ENCODE assay signal across 1 cellular context in the genomic region with DNA sequence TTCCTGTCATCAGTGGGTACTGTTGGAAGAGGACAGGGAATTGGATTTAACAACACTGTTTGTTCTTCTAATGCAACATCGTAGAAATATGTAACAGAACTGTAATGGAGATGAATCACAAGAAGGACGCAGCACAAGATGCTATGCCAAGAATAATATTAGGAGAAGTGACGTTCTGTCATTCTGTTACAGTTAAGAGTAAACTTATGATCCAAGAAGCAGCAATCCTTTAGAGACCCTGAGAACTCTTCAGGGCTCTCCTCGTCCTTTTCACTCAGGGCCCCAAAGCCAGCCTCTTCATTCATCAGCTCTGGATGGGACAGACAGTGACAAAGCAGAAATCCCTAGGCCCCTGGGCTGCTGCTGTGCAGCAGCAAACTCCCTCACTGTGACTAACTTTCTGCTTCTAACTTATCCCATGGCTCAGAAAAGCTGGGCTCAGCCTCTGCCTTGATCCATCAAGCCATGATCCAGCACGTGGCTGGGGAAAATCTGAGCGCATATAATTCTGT.
A peak's percentile ranks its signal among the peaks of the same experiment; 100 is the strongest.
TF ChIP-seq lines count a peak whose summit lies in the region.

No MANE protein-coding gene starts in this region.

TF ChIP-seq in K562, 482 proteins besides CTCF, POLR2A, EP300 and RAD21 (continued from another document and continues in another):
- TF ChIP-seq RREB1 (CRISPR knock-in tag; IDR thresholded peaks at IDR 0.05) (no peak), NCOA6 (IDR thresholded peaks at IDR 0.05) (no peak), PRMT5 (CRISPR knock-in tag; IDR thresholded peaks at IDR 0.05) (no peak), SPI1 (IDR thresholded peaks at IDR 0.05; ENCODE audit: borderline replicate concordance, low read depth, low read length) (no peak), TARDBP (IDR thresholded peaks at IDR 0.05) (no peak), SIRT6 (IDR thresholded peaks at IDR 0.05; ENCODE audit: low read depth, low read length) (no peak), TBP (optimal IDR thresholded peaks at IDR 0.05; ENCODE audit: low read depth, low read length) (no peak), HMGN3 (IDR thresholded peaks at IDR 0.05; ENCODE audit: borderline replicate concordance, extremely low read depth, insufficient read length, low read depth, low read length) (no peak), ZNF143 (CRISPR knock-in tag; IDR thresholded peaks at IDR 0.05) (no peak), STAG1 (CRISPR knock-in tag; IDR thresholded peaks at IDR 0.05; ENCODE audit: borderline replicate concordance) (no peak), DMBX1 (CRISPR knock-in tag; IDR thresholded peaks at IDR 0.05; ENCODE audit: borderline replicate concordance) (peak; percentile 16; the same call in 1 of the 2 replicates), POLR3A (IDR thresholded peaks at IDR 0.05; ENCODE audit: borderline replicate concordance, extremely low read depth, insufficient read depth, insufficient read length) (no peak), FOS (IDR thresholded peaks at IDR 0.05; ENCODE audit: extremely low read depth, insufficient read length) (no peak), TEAD2 (tag; IDR thresholded peaks at IDR 0.05) (no peak), ZNF57 (CRISPR knock-in tag; IDR thresholded peaks at IDR 0.05) (no peak), MTA1 (IDR thresholded peaks at IDR 0.05; ENCODE audit: borderline replicate concordance) (no peak), MECOM (CRISPR knock-in tag; IDR thresholded peaks at IDR 0.05) (no peak), ZNF507 (tag; conservative IDR thresholded peaks at IDR 0.05) (no peak), ZNF512 (tag; IDR thresholded peaks at IDR 0.05) (no peak), NFRKB (IDR thresholded peaks at IDR 0.05; ENCODE audit: low read depth) (0 out of 2 replicates have a peak, but pooled peaks have one; percentile 8), FOXJ2 (tag; IDR thresholded peaks at IDR 0.05) (no peak), GTF2F1 (IDR thresholded peaks at IDR 0.05; ENCODE audit: low read depth, low read length) (no peak), KAT7 (CRISPR knock-in tag; IDR thresholded peaks at IDR 0.05; ENCODE audit: borderline replicate concordance) (no peak), EWSR1 (IDR thresholded peaks at IDR 0.05; ENCODE audit: borderline replicate concordance, low read depth, partially characterized antibody) (no peak), MEF2A (IDR thresholded peaks at IDR 0.05; ENCODE audit: control insufficient read depth, low read depth, low read length) (no peak), AFF4 (CRISPR knock-in tag; IDR thresholded peaks at IDR 0.05) (no peak), CBX8 (IDR thresholded peaks at IDR 0.05; ENCODE audit: borderline replicate concordance, extremely low read depth, low read depth, low read length, poor library complexity, severe bottlenecking) (no peak), XRCC4 (IDR thresholded peaks at IDR 0.05; ENCODE audit: extremely low read depth, insufficient read depth, insufficient read length) (no peak), HNRNPK (IDR thresholded peaks at IDR 0.05; ENCODE audit: low read depth, low read length, poor library complexity, severe bottlenecking) (no peak), ZNF785 (CRISPR knock-in tag; IDR thresholded peaks at IDR 0.05) (no peak), MAFK (IDR thresholded peaks at IDR 0.05; ENCODE audit: low read length) (peak; percentile 70; the same call in 1 of the 2 replicates), MYC (IDR thresholded peaks at IDR 0.05; ENCODE audit: low read depth, low read length) (peak; percentile 8; the same call in 1 of the 2 replicates), MYC (CRISPR knock-in tag; IDR thresholded peaks at IDR 0.05; ENCODE audit: borderline replicate concordance, low read depth) (no peak), ZNF584 (CRISPR knock-in tag; IDR thresholded peaks at IDR 0.05; ENCODE audit: low read depth) (peak; percentile 83; the same call in 1 of the 2 replicates), FOSL1 (tag; conservative IDR thresholded peaks at IDR 0.05) (peak; percentile 44; the same call in 1 of the 2 replicates), ZNF184 (CRISPR knock-in tag; IDR thresholded peaks at IDR 0.05) (no peak), ARNT (IDR thresholded peaks at IDR 0.05) (no peak), POLR2G (IDR thresholded peaks at IDR 0.05; ENCODE audit: low read depth, low read length) (no peak), RFX7 (CRISPR knock-in tag; IDR thresholded peaks at IDR 0.05) (no peak), GTF2A2 (tag; IDR thresholded peaks at IDR 0.05) (no peak), MLLT1 (IDR thresholded peaks at IDR 0.05) (peak in 1 of 2 experiments; percentile 75; a peak in 2 of 4 replicates)
- TF ChIP-seq, protein P1, sequence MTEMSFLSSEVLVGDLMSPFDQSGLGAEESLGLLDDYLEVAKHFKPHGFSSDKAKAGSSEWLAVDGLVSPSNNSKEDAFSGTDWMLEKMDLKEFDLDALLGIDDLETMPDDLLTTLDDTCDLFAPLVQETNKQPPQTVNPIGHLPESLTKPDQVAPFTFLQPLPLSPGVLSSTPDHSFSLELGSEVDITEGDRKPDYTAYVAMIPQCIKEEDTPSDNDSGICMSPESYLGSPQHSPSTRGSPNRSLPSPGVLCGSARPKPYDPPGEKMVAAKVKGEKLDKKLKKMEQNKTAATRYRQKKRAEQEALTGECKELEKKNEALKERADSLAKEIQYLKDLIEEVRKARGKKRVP (CRISPR knock-in tag; IDR thresholded peaks at IDR 0.05), result no peak
- TF ChIP-seq, protein P2, sequence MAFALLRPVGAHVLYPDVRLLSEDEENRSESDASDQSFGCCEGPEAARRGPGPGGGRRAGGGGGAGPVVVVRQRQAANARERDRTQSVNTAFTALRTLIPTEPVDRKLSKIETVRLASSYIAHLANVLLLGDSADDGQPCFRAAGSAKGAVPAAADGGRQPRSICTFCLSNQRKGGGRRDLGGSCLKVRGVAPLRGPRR (CRISPR knock-in tag; IDR thresholded peaks at IDR 0.05), result no peak
- TF ChIP-seq, protein P3, sequence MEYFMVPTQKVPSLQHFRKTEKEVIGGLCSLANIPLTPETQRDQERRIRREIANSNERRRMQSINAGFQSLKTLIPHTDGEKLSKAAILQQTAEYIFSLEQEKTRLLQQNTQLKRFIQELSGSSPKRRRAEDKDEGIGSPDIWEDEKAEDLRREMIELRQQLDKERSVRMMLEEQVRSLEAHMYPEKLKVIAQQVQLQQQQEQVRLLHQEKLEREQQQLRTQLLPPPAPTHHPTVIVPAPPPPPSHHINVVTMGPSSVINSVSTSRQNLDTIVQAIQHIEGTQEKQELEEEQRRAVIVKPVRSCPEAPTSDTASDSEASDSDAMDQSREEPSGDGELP (CRISPR knock-in tag; IDR thresholded peaks at IDR 0.05; ENCODE audit: borderline replicate concordance), result no peak
- TF ChIP-seq, protein P4, sequence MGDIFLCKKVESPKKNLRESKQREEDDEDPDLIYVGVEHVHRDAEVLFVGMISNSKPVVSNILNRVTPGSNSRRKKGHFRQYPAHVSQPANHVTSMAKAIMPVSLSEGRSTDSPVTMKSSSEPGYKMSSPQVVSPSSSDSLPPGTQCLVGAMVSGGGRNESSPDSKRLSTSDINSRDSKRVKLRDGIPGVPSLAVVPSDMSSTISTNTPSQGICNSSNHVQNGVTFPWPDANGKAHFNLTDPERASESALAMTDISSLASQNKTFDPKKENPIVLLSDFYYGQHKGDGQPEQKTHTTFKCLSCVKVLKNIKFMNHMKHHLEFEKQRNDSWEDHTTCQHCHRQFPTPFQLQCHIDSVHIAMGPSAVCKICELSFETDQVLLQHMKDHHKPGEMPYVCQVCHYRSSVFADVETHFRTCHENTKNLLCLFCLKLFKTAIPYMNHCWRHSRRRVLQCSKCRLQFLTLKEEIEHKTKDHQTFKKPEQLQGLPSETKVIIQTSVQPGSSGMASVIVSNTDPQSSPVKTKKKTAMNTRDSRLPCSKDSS (IDR thresholded peaks at IDR 0.05; ENCODE audit: low read depth, partially characterized antibody), result no peak
- TF ChIP-seq, protein P5, sequence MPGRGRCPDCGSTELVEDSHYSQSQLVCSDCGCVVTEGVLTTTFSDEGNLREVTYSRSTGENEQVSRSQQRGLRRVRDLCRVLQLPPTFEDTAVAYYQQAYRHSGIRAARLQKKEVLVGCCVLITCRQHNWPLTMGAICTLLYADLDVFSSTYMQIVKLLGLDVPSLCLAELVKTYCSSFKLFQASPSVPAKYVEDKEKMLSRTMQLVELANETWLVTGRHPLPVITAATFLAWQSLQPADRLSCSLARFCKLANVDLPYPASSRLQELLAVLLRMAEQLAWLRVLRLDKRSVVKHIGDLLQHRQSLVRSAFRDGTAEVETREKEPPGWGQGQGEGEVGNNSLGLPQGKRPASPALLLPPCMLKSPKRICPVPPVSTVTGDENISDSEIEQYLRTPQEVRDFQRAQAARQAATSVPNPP (IDR thresholded peaks at IDR 0.05; ENCODE audit: borderline replicate concordance, insufficient read depth, insufficient read length), result no peak
